9 cellular contexts compared by ENCODE assay signal in the genomic region with DNA sequence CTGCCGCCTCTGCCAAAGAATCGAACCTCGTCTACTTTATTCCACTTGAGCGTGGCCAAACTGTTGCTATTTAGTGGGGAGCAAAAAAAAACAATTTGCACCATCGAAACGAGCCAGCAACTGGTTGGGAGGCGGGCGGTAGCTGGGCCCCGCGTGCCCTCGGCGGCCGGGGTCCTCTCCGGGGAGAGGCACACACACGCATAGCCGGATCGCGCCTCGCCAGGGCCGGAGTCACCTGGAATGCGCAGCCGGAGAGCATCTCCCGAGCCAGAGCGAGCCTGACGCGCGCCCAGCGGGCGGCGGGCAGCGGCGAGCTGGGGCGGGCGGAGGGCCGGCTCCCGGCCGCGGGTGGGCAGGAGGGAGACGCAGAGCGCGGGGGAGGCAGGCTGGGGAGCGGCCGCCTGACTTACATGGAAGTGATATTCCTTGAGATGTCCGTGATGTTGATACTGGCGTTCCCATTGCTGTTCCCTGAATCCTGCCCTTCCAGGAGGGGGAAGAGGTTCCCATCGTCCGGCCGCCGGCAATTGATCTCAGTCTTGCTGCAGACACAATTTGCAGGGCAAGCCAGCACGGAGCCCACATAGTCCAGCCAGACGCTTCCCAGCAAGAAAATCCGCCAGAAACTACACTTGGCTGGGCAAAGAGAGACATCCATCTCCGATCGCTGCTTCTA. TPM values are rescaled to one million over a fixed set of nuclear protein-coding genes. Genes with fewer than 3 reads are reported as not detected.
DNase-seq lines count a peak whose midpoint lies in the region; ATAC-seq, FAIRE-seq and TF ChIP-seq lines count a peak whose summit lies in the region.
"Had no signal": no experiment of that assay in that cellular context is flagged by ENCODE, and none has a peak within 500 bp of the region (broad histone marks: within the 10 kb centered on the region; RNA-seq: fewer than 3 reads in every experiment).

No MANE protein-coding gene starts in this region.

- in situ Hi-C loops in transverse colon (cut with MboI; ENCODE audit: low pct_ligation_motif_present in 1 of 4, low pct_unique_long_range_greater_than_20kb in 1 of 4, low sequenced_read_pairs in 3 of 4): no loop called here

- no peaks in the 10 kb centered on the region for H3K9me3 ChIP-seq in SK-N-SH
- no peaks in the 10 kb centered on the region for H3K9me3 ChIP-seq in gastroesophageal sphincter
- no peaks in the 10 kb centered on the region for H3K9me3 ChIP-seq in pancreas
- H3K9me3 ChIP-seq in transverse colon: no peaks in the 10 kb centered on the region

- DNase-seq in ELR (ENCODE audit: low read depth): peak; percentile 39
- peak; percentile 91 for DNase-seq in SK-N-SH
- peak in 1 of 6 donors; percentile 71 for DNase-seq in pancreas
- DNase-seq in T-helper 9 cell: no peak
- no peak for DNase-seq in transverse colon
- no peak for DNase-seq in NCI-H2107 (lab: John Stamatoyannopoulos, UW)

- POLR2A ChIA-PET in SK-N-SH (lab: Yijun Ruan, JAX): no interaction called here

- no peak for FAIRE-seq in pancreas (lab: Jason Lieb, UNC)

- H3K27ac ChIP-seq in SK-N-SH (ENCODE audit: low read depth in 2 of 2, low read length in 1 of 2): no peak overlapping the region
- peak overlapping the region in 1 of 4 donors; percentile 13 for H3K27ac ChIP-seq in gastroesophageal sphincter
- no peak overlapping the region for H3K27ac ChIP-seq in pancreas
- no peak overlapping the region for H3K27ac ChIP-seq in transverse colon
- H3K27ac ChIP-seq: epithelial cell of prostate had no signal

- H3K9me2 ChIP-seq in SK-N-SH: no peaks in the 10 kb centered on the region

- H2AFZ ChIP-seq in SK-N-SH (ENCODE audit: low read depth): peak overlapping the region; percentile 52; the same call in 1 of the 2 replicates

- TF ChIP-seq EP300 in SK-N-SH (IDR thresholded peaks at IDR 0.05; ENCODE audit: borderline replicate concordance in 1 of 2, low read depth in 1 of 2, low read length in 1 of 2) (no peak), gastroesophageal sphincter (IDR thresholded peaks at IDR 0.05) (no peak), transverse colon (IDR thresholded peaks at IDR 0.05; ENCODE audit: low read depth) (no peak)

- intact Hi-C loops in pancreas (cut with DNase I) (no loop called here), transverse colon (cut with DNase I; ENCODE audit: low total_unique reads) (no loop called here)

- WGBS in SK-N-SH (ENCODE audit: low lambda C conversion rate): under 1% methylated on average over 9 of the region's 54 CpGs
- 0 to 5% methylated on average over 5 to 6 of the region's 54 CpGs for WGBS in gastroesophageal sphincter (ENCODE audit: low coverage in 1 of 2), 2 donors
- 1 to 2% methylated on average over 37 to 54 of the region's 54 CpGs for WGBS in pancreas, 2 donors
- 2% methylated on average over 49 of the region's 54 CpGs; no CpG with 5 or more reads in 1 of the 2 donors for WGBS in transverse colon (ENCODE audit: low coverage in 1 of 2), 2 donors

- CTCF ChIA-PET in SK-N-SH (lab: Yijun Ruan, JAX): interaction anchor here (3.1 to 16.7 kb wide), 3 partner anchors 10 to 196 kb away, joined by 28 to 195 read pairs (median 30); no protein-coding TSS in a partner anchor

- H3K27me3 ChIP-seq in SK-N-SH (ENCODE audit: insufficient read depth) (peaks cover 32% of the 10 kb centered on the region; the same call in 1 of the 2 replicates), gastroesophageal sphincter (peaks cover 89% of the 10 kb centered on the region), pancreas (peaks cover 0 to 27% (median 2%) of the 10 kb centered on the region in 4 donors), transverse colon (peaks cover 71% of the 10 kb centered on the region)

- H3K4me3 ChIP-seq in SK-N-SH (ENCODE audit: low read depth in 2 of 2, low read length in 1 of 2): peak overlapping the region; percentile 37 to 60
- H3K4me3 ChIP-seq in gastroesophageal sphincter: peak overlapping the region in 1 of 2 donors; percentile 52
- H3K4me3 ChIP-seq in pancreas: no peak overlapping the region
- peak overlapping the region in 2 of 4 donors; percentile 16 to 47 for H3K4me3 ChIP-seq in transverse colon

- TF ChIP-seq CTCF in SK-N-SH (IDR thresholded peaks at IDR 0.05): no peak
- no peak for TF ChIP-seq CTCF in gastroesophageal sphincter (IDR thresholded peaks at IDR 0.05)
- no peak for TF ChIP-seq CTCF in pancreas (IDR thresholded peaks at IDR 0.05)
- TF ChIP-seq CTCF in transverse colon (IDR thresholded peaks at IDR 0.05): no peak

- no peaks in the 10 kb centered on the region for H3K36me3 ChIP-seq in SK-N-SH (replicated peaks in 1 of 2; ENCODE audit: control insufficient read depth in 1 of 2, insufficient read depth in 2 of 2, low read length in 1 of 2)
- H3K36me3 ChIP-seq in gastroesophageal sphincter: no peaks in the 10 kb centered on the region
- no peaks in the 10 kb centered on the region for H3K36me3 ChIP-seq in pancreas
- no peaks in the 10 kb centered on the region for H3K36me3 ChIP-seq in transverse colon

- no peak overlapping the region for H3K9ac ChIP-seq in SK-N-SH

- peak overlapping the region; percentile 95 for H3K4me2 ChIP-seq in SK-N-SH

- TF ChIP-seq RAD21 in SK-N-SH (IDR thresholded peaks at IDR 0.05; ENCODE audit: low read length): no peak

- no peaks in the 10 kb centered on the region for H3F3A ChIP-seq in SK-N-SH (replicated peaks; ENCODE audit: insufficient read depth)

- H3K4me1 ChIP-seq in SK-N-SH (ENCODE audit: control insufficient read depth in 1 of 2, insufficient read depth in 2 of 2, low read depth in 1 of 2, low read length in 1 of 2) (peaks cover 0 to 18% of the 10 kb centered on the region in 2 experiments; a peak in 1 of 4 replicates), gastroesophageal sphincter (peaks cover 0 to 34% (median 16%) of the 10 kb centered on the region in 3 donors), pancreas (peaks cover 0 to 8% (median 3%) of the 10 kb centered on the region in 3 donors), transverse colon (peaks cover 0 to 29% (median 2%) of the 10 kb centered on the region in 4 donors)

- no peaks in the 10 kb centered on the region for H4K20me1 ChIP-seq in SK-N-SH (ENCODE audit: insufficient read depth)

- ATAC-seq in gastroesophageal sphincter (peak; percentile 70), pancreas (peak in 3 of 4 donors; percentile 64 to 76 (median 64)), HG03565 (IDR thresholded peaks at IDR 0.05; ENCODE audit: unreplicated experiment) (no peak)

- TF ChIP-seq POLR2A in gastroesophageal sphincter (IDR thresholded peaks at IDR 0.05): no peak
- TF ChIP-seq POLR2A in transverse colon (IDR thresholded peaks at IDR 0.05): no peak

- H3K79me2 ChIP-seq in SK-N-SH (ENCODE audit: insufficient read depth): no peaks in the 10 kb centered on the region

TF ChIP-seq in SK-N-SH, 30 proteins besides CTCF, POLR2A, EP300 and RAD21:
- TF ChIP-seq TAF1 (IDR thresholded peaks at IDR 0.05; ENCODE audit: borderline replicate concordance, low read depth, low read length): no peak
- TF ChIP-seq, protein P1, sequence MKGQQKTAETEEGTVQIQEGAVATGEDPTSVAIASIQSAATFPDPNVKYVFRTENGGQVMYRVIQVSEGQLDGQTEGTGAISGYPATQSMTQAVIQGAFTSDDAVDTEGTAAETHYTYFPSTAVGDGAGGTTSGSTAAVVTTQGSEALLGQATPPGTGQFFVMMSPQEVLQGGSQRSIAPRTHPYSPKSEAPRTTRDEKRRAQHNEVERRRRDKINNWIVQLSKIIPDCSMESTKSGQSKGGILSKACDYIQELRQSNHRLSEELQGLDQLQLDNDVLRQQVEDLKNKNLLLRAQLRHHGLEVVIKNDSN (IDR thresholded peaks at IDR 0.05; ENCODE audit: borderline replicate concordance, low read depth): no peak
- TF ChIP-seq, protein P2, sequence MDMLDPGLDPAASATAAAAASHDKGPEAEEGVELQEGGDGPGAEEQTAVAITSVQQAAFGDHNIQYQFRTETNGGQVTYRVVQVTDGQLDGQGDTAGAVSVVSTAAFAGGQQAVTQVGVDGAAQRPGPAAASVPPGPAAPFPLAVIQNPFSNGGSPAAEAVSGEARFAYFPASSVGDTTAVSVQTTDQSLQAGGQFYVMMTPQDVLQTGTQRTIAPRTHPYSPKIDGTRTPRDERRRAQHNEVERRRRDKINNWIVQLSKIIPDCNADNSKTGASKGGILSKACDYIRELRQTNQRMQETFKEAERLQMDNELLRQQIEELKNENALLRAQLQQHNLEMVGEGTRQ (IDR thresholded peaks at IDR 0.05; ENCODE audit: borderline replicate concordance, low read depth, low read length): no peak
- no peak for TF ChIP-seq RFX5 (IDR thresholded peaks at IDR 0.05; ENCODE audit: low read length)
- TF ChIP-seq TCF12 (IDR thresholded peaks at IDR 0.05): no peak
- no peak for TF ChIP-seq RCOR1 (IDR thresholded peaks at IDR 0.05; ENCODE audit: low read length)
- no peak for TF ChIP-seq FOXJ3 (CRISPR knock-in tag; IDR thresholded peaks at IDR 0.05)
- TF ChIP-seq MXI1 (IDR thresholded peaks at IDR 0.05; ENCODE audit: low read depth, low read length): no peak
- TF ChIP-seq GABPA (IDR thresholded peaks at IDR 0.05; ENCODE audit: low read depth): no peak
- TF ChIP-seq MEF2A (IDR thresholded peaks at IDR 0.05; ENCODE audit: borderline replicate concordance, low read depth): no peak
- TF ChIP-seq FOSL2 (IDR thresholded peaks at IDR 0.05; ENCODE audit: borderline replicate concordance, low read depth): no peak
- no peak for TF ChIP-seq POLR2AphosphoS5 (IDR thresholded peaks at IDR 0.05; ENCODE audit: low read depth, low read length)

RNA-seq across cellular contexts. Expression of a gene that starts 0.9 kb away (rescaled TPM):
- polyA plus RNA-seq in SK-N-SH (2012; rRNA removed): 2.6 and 3.1 TPM in 2 replicates
- polyA plus RNA-seq in SK-N-SH (2012; cell fraction: cytosol; rRNA removed): 1.5 and 1.6 TPM in 2 replicates
- 10.5 and 11.8 TPM in 2 replicates for polyA plus RNA-seq in SK-N-SH (2012; cell fraction: nucleus; rRNA removed)
- total RNA-seq in gastroesophageal sphincter: 1 to 10 TPM in 3 of 4 donors, under 1 TPM in 1; 0.47 to 4.3 (median 1.5) TPM
- total RNA-seq in pancreas: under 1 TPM; 0.13 to 0.79 (median 0.33) TPM
- 1 to 10 TPM; 1.1 TPM for polyA plus RNA-seq in pancreas
- total RNA-seq in transverse colon: 1 to 10 TPM; 1.1 to 2.8 (median 2.4) TPM

Comparison
In these comparisons a context has a peak if more than half of its experiments do, and no peak if none do; other contexts are left out.
1. DNase-seq: peak in ELR (single experiment) and SK-N-SH (single experiment); none in T-helper 9 cell (single experiment), transverse colon (single experiment) and NCI-H2107 (single experiment).
2. H3K4me3 ChIP-seq: peak in SK-N-SH (2 of 2); none in pancreas (0 of 4).